Comparison of ENCODE assay signal across 10 cellular contexts in the genomic region with DNA sequence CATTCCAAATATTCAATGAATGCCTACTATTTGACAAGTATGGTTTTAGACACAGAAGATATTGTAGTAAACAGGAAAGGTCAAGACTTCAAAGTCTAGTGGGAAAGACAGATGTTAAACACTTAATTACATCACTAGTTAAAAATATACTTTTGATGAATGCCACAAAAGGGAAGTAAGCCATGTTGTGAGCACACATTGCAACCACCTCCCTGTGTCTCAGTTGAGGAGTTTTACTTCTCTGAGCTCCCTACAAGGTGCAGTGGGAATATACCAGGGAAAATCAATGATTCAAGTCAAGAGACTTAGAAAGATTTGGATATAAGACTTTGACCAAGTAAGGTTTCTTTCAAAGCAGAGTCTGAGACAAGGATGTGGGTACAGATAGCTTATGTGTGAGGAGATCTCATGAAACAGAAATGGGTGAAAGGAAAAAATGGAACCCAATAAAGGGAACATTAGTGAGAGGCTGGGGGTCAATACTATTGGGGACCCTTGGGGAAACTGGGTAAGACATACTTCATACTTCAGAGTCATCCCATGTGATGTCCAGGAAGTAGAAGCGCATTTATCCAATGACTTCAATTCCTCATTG.
DNase-seq lines count a peak whose midpoint lies in the region; ATAC-seq, FAIRE-seq and TF ChIP-seq lines count a peak whose summit lies in the region.
"Had no signal": no experiment of that assay in that cellular context is flagged by ENCODE, and none has a peak within 500 bp of the region (broad histone marks: within the 10 kb centered on the region; RNA-seq: fewer than 3 reads in every experiment).

No MANE protein-coding gene starts in this region.

- TF ChIP-seq POLR2A in GM12892 (IDR thresholded peaks at IDR 0.05; ENCODE audit: low read depth, low read length) = no peak

- no peaks in the 10 kb centered on the region for H3K36me3 Mint-ChIP-seq in endothelial cell (ENCODE audit: low read depth, unreplicated experiment)
- H3K36me3 Mint-ChIP-seq: activated naive CD8-positive, alpha-beta T cell had no signal

- no peaks in the 10 kb centered on the region for H3K9me3 Mint-ChIP-seq in endothelial cell (ENCODE audit: unreplicated experiment)

- H3K4me3 Mint-ChIP-seq in endothelial cell (ENCODE audit: unreplicated experiment) = no peak overlapping the region
- H3K4me3 Mint-ChIP-seq: activated naive CD8-positive, alpha-beta T cell had no signal

- TF ChIP-seq CTCF in GM20000 (IDR thresholded peaks at IDR 0.05; ENCODE audit: extremely low read depth, missing control alignments) (no peak), endothelial cell (IDR thresholded peaks at IDR 0.05; ENCODE audit: unreplicated experiment) (no peak)

- H3K4me1 Mint-ChIP-seq in endothelial cell (ENCODE audit: unreplicated experiment) = no peaks in the 10 kb centered on the region

- ATAC-seq in HG03045 (IDR thresholded peaks at IDR 0.05; ENCODE audit: unreplicated experiment) = peak; percentile 76

- H3K27ac Mint-ChIP-seq in endothelial cell (ENCODE audit: unreplicated experiment) = no peak overlapping the region
- H3K27ac Mint-ChIP-seq: activated naive CD8-positive, alpha-beta T cell had no signal

- DNase-seq in GM12892 (ENCODE audit: insufficient read length) = no peak
- peak; percentile 15 for DNase-seq in GM20000 (ENCODE audit: low spot score)
- DNase-seq in NOMO-1 treated with DMSO at 0.1 percent for 48 hours (lab: John Stamatoyannopoulos, UW; ENCODE audit: unreplicated experiment) = peak; percentile 82
- DNase-seq in endothelial cell (ENCODE audit: low spot score) = no peak
- DNase-seq in nucleus accumbens (lab: John Stamatoyannopoulos, UW) = no peak
- no peak for DNase-seq in activated CD8-positive, alpha-beta memory T cell treated with anti-CD3 and anti-CD28 coated beads, Interleukin-2, amount 50 U/mL, for 4 hours
- no peak for DNase-seq in middle frontal gyrus (ENCODE audit: extremely low spot score, low spot score)
- DNase-seq: BE2C had no signal

- no peaks in the 10 kb centered on the region for H3K27me3 Mint-ChIP-seq in endothelial cell (ENCODE audit: unreplicated experiment)
- H3K27me3 Mint-ChIP-seq: activated naive CD8-positive, alpha-beta T cell had no signal

- peak; percentile 80 for FAIRE-seq in GM12892 (lab: Jason Lieb, UNC)

Comparison
In these comparisons a context has a peak if more than half of its experiments do, and no peak if none do; other contexts are left out.
1. DNase-seq: peak in GM20000 (single experiment) and NOMO-1 treated with DMSO at 0.1 percent for 48 hours (single experiment); none in GM12892 (single experiment), endothelial cell (single experiment), nucleus accumbens (0 of 56), activated CD8-positive, alpha-beta memory T cell treated with anti-CD3 and anti-CD28 coated beads, Interleukin-2, amount 50 U/mL, for 4 hours (single experiment) and middle frontal gyrus (single experiment).